In genomic region chr3:186915808-186916796, GRCh38 we compare ENCODE assay signal across 9 cellular contexts. TPM values are rescaled to one million over a fixed set of nuclear protein-coding genes. Genes with fewer than 3 reads are reported as not detected.
A peak's percentile ranks its signal among the peaks of the same experiment; 100 is the strongest.
DNase-seq lines count a peak whose midpoint lies in the region; ATAC-seq lines count a peak whose summit lies in the region.
"Had no signal": no experiment of that assay in that cellular context is flagged by ENCODE, and none has a peak within 500 bp of the region (broad histone marks: within the 10 kb centered on the region; RNA-seq: fewer than 3 reads in every experiment).

No MANE protein-coding gene starts in this region.

- H3K36me3 Mint-ChIP-seq in activated naive CD8-positive, alpha-beta T cell = no peaks in the 10 kb centered on the region
- H3K36me3 Mint-ChIP-seq in natural killer cell treated with Interleukin-12 subunit alpha and Interleukin-12 subunit beta and Interleukin-15 and Interleukin-18, amount 100 ng/mL, for 72 hours = peaks cover 4% of the 10 kb centered on the region

- peaks cover 6% of the 10 kb centered on the region for H3K9me3 Mint-ChIP-seq in activated naive CD8-positive, alpha-beta T cell (ENCODE audit: low read depth)
- H3K9me3 Mint-ChIP-seq in natural killer cell treated with Interleukin-12 subunit alpha and Interleukin-12 subunit beta and Interleukin-15 and Interleukin-18, amount 100 ng/mL, for 72 hours = no peaks in the 10 kb centered on the region

- H3K4me3 Mint-ChIP-seq in activated naive CD8-positive, alpha-beta T cell = peak overlapping the region; percentile 27
- H3K4me3 Mint-ChIP-seq in natural killer cell treated with Interleukin-12 subunit alpha and Interleukin-12 subunit beta and Interleukin-15 and Interleukin-18, amount 100 ng/mL, for 72 hours = peak overlapping the region; percentile 2

- DNase-seq in Daoy (ENCODE audit: low read depth) = peak; percentile 26
- DNase-seq in MV-4-11 (lab: John Stamatoyannopoulos, UW) = peak; percentile 71
- DNase-seq in natural killer cell treated with Interleukin-12 subunit alpha and Interleukin-12 subunit beta and Interleukin-15 and Interleukin-18, amount 100 ng/mL, for 72 hours (ENCODE audit: low spot score) = no peak
- DNase-seq in SHP77 (lab: John Stamatoyannopoulos, UW) = no peak
- DNase-seq: NCI-H1436 treated with DMSO at 0.1 percent for 48 hours had no signal

- H3K27ac Mint-ChIP-seq in activated naive CD8-positive, alpha-beta T cell = peak overlapping the region; percentile 65
- peak overlapping the region; percentile 13 to 26 for H3K27ac Mint-ChIP-seq in natural killer cell treated with Interleukin-12 subunit alpha and Interleukin-12 subunit beta and Interleukin-15 and Interleukin-18, amount 100 ng/mL, for 72 hours

- H3K27me3 Mint-ChIP-seq in activated naive CD8-positive, alpha-beta T cell = no peaks in the 10 kb centered on the region
- no peaks in the 10 kb centered on the region for H3K27me3 Mint-ChIP-seq in natural killer cell treated with Interleukin-12 subunit alpha and Interleukin-12 subunit beta and Interleukin-15 and Interleukin-18, amount 100 ng/mL, for 72 hours

- H3K4me1 Mint-ChIP-seq in activated naive CD8-positive, alpha-beta T cell (ENCODE audit: low read depth) = peaks cover 50% of the 10 kb centered on the region
- peaks cover 33 to 43% of the 10 kb centered on the region in 2 donors for H3K4me1 Mint-ChIP-seq in natural killer cell treated with Interleukin-12 subunit alpha and Interleukin-12 subunit beta and Interleukin-15 and Interleukin-18, amount 100 ng/mL, for 72 hours (ENCODE audit: low read depth in 2 of 2)

- peak; percentile 56 to 68 for ATAC-seq in natural killer cell treated with Interleukin-12 subunit alpha and Interleukin-12 subunit beta and Interleukin-15 and Interleukin-18, amount 100 ng/mL, for 72 hours
- ATAC-seq in HG02642 (IDR thresholded peaks at IDR 0.05; ENCODE audit: poor library complexity, unreplicated experiment) = no peak
- no peak for ATAC-seq in HG03439 (IDR thresholded peaks at IDR 0.05; ENCODE audit: unreplicated experiment)
- no peak for ATAC-seq in HG03571 (IDR thresholded peaks at IDR 0.05; ENCODE audit: unreplicated experiment)

RNA-seq across cellular contexts. Expression of gene ST6GAL1, which starts 14.2 kb away (rescaled TPM):
- total RNA-seq in Daoy (2014; rRNA removed; shearing (Covaris generic)) = 5.9 and 6.0 TPM in 2 replicates
- 100 to 1,000 TPM; 179 to 304 TPM for total RNA-seq in natural killer cell treated with Interleukin-12 subunit alpha and Interleukin-12 subunit beta and Interleukin-15 and Interleukin-18, amount 100 ng/mL, for 72 hours

Comparison
In these comparisons a context has a peak if more than half of its experiments do, and no peak if none do; other contexts are left out.
1. DNase-seq: peak in Daoy (single experiment) and MV-4-11 (single experiment); none in natural killer cell treated with Interleukin-12 subunit alpha and Interleukin-12 subunit beta and Interleukin-15 and Interleukin-18, amount 100 ng/mL, for 72 hours (single experiment) and SHP77 (0 of 2).
2. ATAC-seq: peak in natural killer cell treated with Interleukin-12 subunit alpha and Interleukin-12 subunit beta and Interleukin-15 and Interleukin-18, amount 100 ng/mL, for 72 hours (2 of 2); none in HG02642 (single experiment), HG03439 (single experiment) and HG03571 (single experiment).
3. RNA of gene ST6GAL1, which starts 14.2 kb away (total RNA-seq): 179 to 304 TPM in natural killer cell treated with Interleukin-12 subunit alpha and Interleukin-12 subunit beta and Interleukin-15 and Interleukin-18, amount 100 ng/mL, for 72 hours; 5.9 to 6.0 TPM in Daoy; every median in the first group is over 10 times any median in the second.